ENCODE assay signal across 1 cellular context in genomic region chr12:112087851-112088250, GRCh38.
TF ChIP-seq lines count a peak whose summit lies in the region.

No MANE protein-coding gene starts in this region.

TF ChIP-seq in GM23338, 12 proteins besides CTCF, POLR2A, EP300 and RAD21 (continued from another document):
- TF ChIP-seq REST (IDR thresholded peaks at IDR 0.05; ENCODE audit: unreplicated experiment) (no peak), ZNF462 (CRISPR knock-in tag; IDR thresholded peaks at IDR 0.05) (no peak), ETS1 (IDR thresholded peaks at IDR 0.05) (no peak), EZH2phosphoT487 (IDR thresholded peaks at IDR 0.05; ENCODE audit: unreplicated experiment) (no peak), STAT1 (IDR thresholded peaks at IDR 0.05; ENCODE audit: unreplicated experiment) (no peak), JUNB (IDR thresholded peaks at IDR 0.05; ENCODE audit: unreplicated experiment) (no peak)
